ENCODE assay signal across 26 cellular contexts in the genomic region with DNA sequence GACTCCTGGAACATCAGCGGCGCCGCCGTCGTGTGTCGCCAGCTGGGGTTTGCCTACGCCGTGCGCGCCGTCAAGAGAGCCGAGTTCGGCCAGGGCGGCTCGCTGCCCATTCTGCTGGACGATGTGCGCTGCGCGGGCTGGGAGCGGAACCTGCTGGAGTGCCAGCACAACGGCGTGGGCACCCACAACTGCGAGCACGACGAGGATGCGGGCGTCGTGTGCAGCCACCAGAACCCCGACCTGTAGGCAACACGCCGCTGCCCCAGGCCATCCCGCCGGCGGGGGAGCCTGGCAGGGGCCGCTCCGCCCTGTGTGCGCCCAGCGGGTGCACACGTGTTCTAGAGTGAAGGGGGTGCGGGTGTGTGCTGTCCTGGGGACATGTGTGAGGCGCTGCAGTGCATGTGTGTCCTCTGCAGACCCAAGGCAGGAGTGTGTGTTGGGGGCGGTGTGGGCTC. TPM values are rescaled to one million over a fixed set of nuclear protein-coding genes. Genes with fewer than 3 reads are reported as not detected.
"Had no signal": no experiment of that assay in that cellular context is flagged by ENCODE, and none has a peak within 500 bp of the region (broad histone marks: within the 10 kb centered on the region; RNA-seq: fewer than 3 reads in every experiment).

No MANE protein-coding gene starts in this region.

- DNase-seq: activated CD4-positive, alpha-beta T cell treated with anti-CD3 and anti-CD28 coated beads, Interleukin-2, amount 10 ng/mL, durations not matched to agents 7 days and 5 days; activated CD4-positive, CD25-positive, alpha-beta regulatory T cell treated with anti-CD3 and anti-CD28 coated beads, Interleukin-2, amount 50 U/mL, for 72 hours; activated CD8-positive, alpha-beta T cell treated with anti-CD3 and anti-CD28 coated beads for 36 hours; activated T-cell treated with anti-CD3 and anti-CD28 coated beads, Interleukin-2, amount 50 U/mL, for 48 hours; anterior cingulate cortex; colonic mucosa; effector CD8-positive, alpha-beta T cell; erythroblast; head of caudate nucleus; hippocampal formation; left colon; lower lobe of right lung; mesendoderm; natural killer cell; stimulated activated CD4-positive, alpha-beta T cell treated with anti-CD3 and anti-CD28 coated beads, Interleukin-2, amount 100 ng/mL, for 48 hours; stimulated activated naive CD8-positive, alpha-beta T cell treated with anti-CD3 and anti-CD28 coated beads, Interleukin-15, Interleukin-2, amounts not matched to agents 100 U/mL and 50 U/mL, for 24 hours; T-helper 2 cell; testis had no signal

- H3K36me3 ChIP-seq: colonic mucosa, gastroesophageal sphincter, lower lobe of right lung, neutrophil, pancreas, right atrium auricular region had no signal

- H3K9me3 ChIP-seq: body of pancreas, colonic mucosa, pancreas, testis had no signal

- H3K9me3 Mint-ChIP-seq: activated CD4-positive, alpha-beta T cell treated with anti-CD3 and anti-CD28 coated beads, Interleukin-2, amount 10 ng/mL, durations not matched to agents 7 days and 5 days; activated naive CD4-positive, alpha-beta T cell treated with anti-CD3 and anti-CD28 coated beads, Interleukin-2, amount 50 U/mL, for 24 hours; natural killer cell had no signal

- H3K4me3 ChIP-seq: body of pancreas, colonic mucosa, gastroesophageal sphincter, lower lobe of right lung, pancreas, right atrium auricular region, testis had no signal

- H3K36me3 Mint-ChIP-seq: natural killer cell had no signal

- ATAC-seq: activated CD8-positive, alpha-beta T cell treated with anti-CD3 and anti-CD28 coated beads for 36 hours; body of pancreas; gastroesophageal sphincter; left colon; lower lobe of right lung; natural killer cell; pancreas; stimulated activated naive CD8-positive, alpha-beta T cell treated with anti-CD3 and anti-CD28 coated beads, Interleukin-15, Interleukin-2, amounts not matched to agents 100 U/mL and 50 U/mL, for 24 hours had no signal

- H3K4me3 Mint-ChIP-seq: activated CD4-positive, alpha-beta T cell treated with anti-CD3 and anti-CD28 coated beads, Interleukin-2, amount 10 ng/mL, durations not matched to agents 7 days and 5 days; activated CD8-positive, alpha-beta T cell treated with anti-CD3 and anti-CD28 coated beads for 36 hours; activated naive CD4-positive, alpha-beta T cell treated with anti-CD3 and anti-CD28 coated beads, Interleukin-2, amount 50 U/mL, for 24 hours; natural killer cell had no signal

- H3K4me1 ChIP-seq: body of pancreas, colonic mucosa, lower lobe of right lung, pancreas, testis had no signal

- H3K27ac ChIP-seq: body of pancreas, colonic mucosa, gastroesophageal sphincter, lower lobe of right lung, neutrophil, pancreas, right atrium auricular region, testis had no signal

- H3K27me3 ChIP-seq: body of pancreas, colonic mucosa, pancreas, right atrium auricular region, testis had no signal

- H3K27ac Mint-ChIP-seq: activated CD4-positive, alpha-beta T cell treated with anti-CD3 and anti-CD28 coated beads, Interleukin-2, amount 10 ng/mL, durations not matched to agents 7 days and 5 days; activated CD8-positive, alpha-beta T cell treated with anti-CD3 and anti-CD28 coated beads for 36 hours; activated naive CD4-positive, alpha-beta T cell treated with anti-CD3 and anti-CD28 coated beads, Interleukin-2, amount 50 U/mL, for 24 hours; activated T-helper 2 cell treated with anti-CD3 and anti-CD28 coated beads, Interferon-gamma antibody, Interleukin-2, Interleukin-4, amounts not matched to agents 10 μg/mL and 5 μg/mL and 100 μg/mL, durations not matched to agents 14 hours and 24 hours and 36 hours; natural killer cell had no signal

- H3K4me1 Mint-ChIP-seq: activated naive CD4-positive, alpha-beta T cell treated with anti-CD3 and anti-CD28 coated beads, Interleukin-2, amount 50 U/mL, for 24 hours had no signal

RNA-seq across cellular contexts. Expression of gene CYP46A1, which starts 8.7 kb away (rescaled TPM):
- total RNA-seq: activated T-helper 2 cell treated with anti-CD3 and anti-CD28 coated beads, Interferon-gamma antibody, Interleukin-2, Interleukin-4, amounts not matched to agents 10 μg/mL and 5 μg/mL and 100 μg/mL, durations not matched to agents 14 hours and 24 hours and 36 hours had no signal

RNA-seq across cellular contexts. Expression of gene HHIPL1, which starts 30.5 kb away (rescaled TPM):
- total RNA-seq: activated T-helper 2 cell treated with anti-CD3 and anti-CD28 coated beads, Interferon-gamma antibody, Interleukin-2, Interleukin-4, amounts not matched to agents 10 μg/mL and 5 μg/mL and 100 μg/mL, durations not matched to agents 14 hours and 24 hours and 36 hours; mononuclear cell; natural killer cell had no signal
